ENCODE assay signal across 15 cellular contexts in the genomic region with DNA sequence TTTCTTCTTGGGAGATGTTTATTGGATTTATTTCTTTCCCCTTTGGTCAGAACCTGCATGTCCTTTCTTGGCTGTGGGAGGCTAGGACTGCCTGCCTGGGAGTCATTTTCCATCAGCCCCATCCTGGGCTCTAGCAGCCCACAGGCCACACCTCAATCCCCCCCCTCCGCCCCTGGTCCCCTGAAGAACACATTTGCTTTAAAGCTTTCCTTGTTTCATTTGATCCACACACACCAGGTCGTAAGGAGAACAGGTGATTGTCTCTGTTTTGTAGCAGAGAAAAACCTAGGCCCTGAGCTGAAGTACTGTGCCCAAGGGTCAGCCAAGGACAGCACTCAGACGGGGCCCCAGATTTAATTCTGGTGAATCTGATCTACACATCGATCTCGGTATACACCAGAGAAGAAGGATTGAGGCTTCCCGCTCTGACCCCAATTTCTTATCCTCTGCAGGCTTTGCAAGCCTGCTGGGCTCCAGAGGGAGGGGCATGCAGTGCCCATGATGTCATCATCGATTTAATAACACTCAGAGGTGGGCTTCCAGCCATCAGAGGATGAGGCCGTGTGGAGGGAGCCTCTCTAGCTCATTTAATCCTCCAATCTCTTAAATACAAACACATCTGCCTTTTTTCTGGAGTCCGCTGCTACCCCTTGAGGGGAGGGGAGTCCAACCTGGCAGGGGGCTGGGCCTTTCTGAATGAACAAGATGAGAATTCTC. TPM values are rescaled to one million over a fixed set of nuclear protein-coding genes. Genes with fewer than 3 reads are reported as not detected.
DNase-seq lines count a peak whose midpoint lies in the region; ATAC-seq and TF ChIP-seq lines count a peak whose summit lies in the region.
"Had no signal": no experiment of that assay in that cellular context is flagged by ENCODE, and none has a peak within 500 bp of the region (broad histone marks: within the 10 kb centered on the region; RNA-seq: fewer than 3 reads in every experiment).

No MANE protein-coding gene starts in this region.

- peaks cover 33% of the 10 kb centered on the region for H3K4me1 Mint-ChIP-seq in activated CD4-positive, alpha-beta T cell treated with anti-CD3 and anti-CD28 coated beads, Interleukin-2, amount 10 ng/mL, durations not matched to agents 7 days and 5 days
- H3K4me1 Mint-ChIP-seq in stimulated activated effector memory CD8-positive, alpha-beta T cell treated with anti-CD3 and anti-CD28 coated beads, Interleukin-12 subunit alpha, Interleukin-12 subunit beta, amount 100 ng/mL, for 72 hours, result peaks cover 33% of the 10 kb centered on the region

- H3K27ac ChIP-seq in OCI-LY3 (ENCODE audit: low read length) (no peak overlapping the region), dorsolateral prefrontal cortex (peak overlapping the region in 35 of 59 donors; percentile 1 to 96 (median 87)), thyroid gland (no peak overlapping the region)
- H3K27ac ChIP-seq: adrenal gland, GM23248 had no signal

- POLR2A ChIA-PET in activated CD4-positive, alpha-beta T cell treated with anti-CD3 and anti-CD28 coated beads, Interleukin-2, amount 10 ng/mL, durations not matched to agents 7 days and 5 days (lab: Charles Lee), result interaction anchor here (0.6 to 1.0 kb wide), 2 partner anchors 59 to 682 kb away, joined by 3 to 4 read pairs; no protein-coding TSS in a partner anchor

- peaks cover 13% of the 10 kb centered on the region for H4K20me1 ChIP-seq in OCI-LY3 (ENCODE audit: insufficient read depth, low read length)

- H3K36me3 Mint-ChIP-seq in activated CD4-positive, alpha-beta T cell treated with anti-CD3 and anti-CD28 coated beads, Interleukin-2, amount 10 ng/mL, durations not matched to agents 7 days and 5 days (ENCODE audit: low read depth), result peaks cover 8% of the 10 kb centered on the region
- H3K36me3 Mint-ChIP-seq in stimulated activated effector memory CD8-positive, alpha-beta T cell treated with anti-CD3 and anti-CD28 coated beads, Interleukin-12 subunit alpha, Interleukin-12 subunit beta, amount 100 ng/mL, for 72 hours, result no peaks in the 10 kb centered on the region

- H3K4me2 ChIP-seq in OCI-LY3 (ENCODE audit: low read length), result peak overlapping the region; percentile 95

- H3K9me3 ChIP-seq in OCI-LY3 (ENCODE audit: insufficient read depth, low read length), result no peaks in the 10 kb centered on the region
- H3K9me3 ChIP-seq in thyroid gland, result no peaks in the 10 kb centered on the region
- H3K9me3 ChIP-seq: adrenal gland had no signal

- peaks cover 36% of the 10 kb centered on the region for H3K79me2 ChIP-seq in OCI-LY3 (ENCODE audit: low read length)

- H3K27ac Mint-ChIP-seq in activated CD4-positive, alpha-beta T cell treated with anti-CD3 and anti-CD28 coated beads, Interleukin-2, amount 10 ng/mL, durations not matched to agents 7 days and 5 days, result peak overlapping the region; percentile 57
- H3K27ac Mint-ChIP-seq in stimulated activated effector memory CD8-positive, alpha-beta T cell treated with anti-CD3 and anti-CD28 coated beads, Interleukin-12 subunit alpha, Interleukin-12 subunit beta, amount 100 ng/mL, for 72 hours, result peak overlapping the region; percentile 79

- CTCF ChIA-PET in activated CD4-positive, alpha-beta T cell treated with anti-CD3 and anti-CD28 coated beads, Interleukin-2, amount 10 ng/mL, durations not matched to agents 7 days and 5 days (lab: Charles Lee), result no interaction called here

- H2AFZ ChIP-seq in OCI-LY3 (ENCODE audit: low read depth, low read length), result no peak overlapping the region
- H2AFZ ChIP-seq: GM23248 had no signal

- H3K27me3 ChIP-seq in OCI-LY3 (ENCODE audit: low read depth, low read length) (no peaks in the 10 kb centered on the region), dorsolateral prefrontal cortex (no peaks in the 10 kb centered on the region), thyroid gland (no peaks in the 10 kb centered on the region)
- H3K27me3 ChIP-seq: adrenal gland had no signal

- H3K4me3 Mint-ChIP-seq in activated CD4-positive, alpha-beta T cell treated with anti-CD3 and anti-CD28 coated beads, Interleukin-2, amount 10 ng/mL, durations not matched to agents 7 days and 5 days, result peak overlapping the region; percentile 53
- peak overlapping the region; percentile 96 for H3K4me3 Mint-ChIP-seq in stimulated activated effector memory CD8-positive, alpha-beta T cell treated with anti-CD3 and anti-CD28 coated beads, Interleukin-12 subunit alpha, Interleukin-12 subunit beta, amount 100 ng/mL, for 72 hours

- no peak for TF ChIP-seq POLR2A in thyroid gland (IDR thresholded peaks at IDR 0.05)

- H3K9me3 Mint-ChIP-seq in activated CD4-positive, alpha-beta T cell treated with anti-CD3 and anti-CD28 coated beads, Interleukin-2, amount 10 ng/mL, durations not matched to agents 7 days and 5 days, result no peaks in the 10 kb centered on the region
- H3K9me3 Mint-ChIP-seq in stimulated activated effector memory CD8-positive, alpha-beta T cell treated with anti-CD3 and anti-CD28 coated beads, Interleukin-12 subunit alpha, Interleukin-12 subunit beta, amount 100 ng/mL, for 72 hours, result no peaks in the 10 kb centered on the region

- 81 to 86% methylated on average over 9 of the region's 9 CpGs for WGBS in thyroid gland, 2 donors

- intact Hi-C loops in dorsolateral prefrontal cortex (cut with DNase I) (no loop called here), thyroid gland (cut with DNase I) (no loop called here)

- no peak for ATAC-seq in stimulated activated effector memory CD8-positive, alpha-beta T cell treated with anti-CD3 and anti-CD28 coated beads, Interleukin-12 subunit alpha, Interleukin-12 subunit beta, amount 100 ng/mL, for 72 hours
- ATAC-seq: left colon, Right ventricle myocardium inferior had no signal

- TF ChIP-seq CTCF in OCI-LY3 (IDR thresholded peaks at IDR 0.05; ENCODE audit: low read depth, low read length) (no peak), dorsolateral prefrontal cortex (IDR thresholded peaks at IDR 0.05 in 54 of 56, conservative IDR thresholded peaks at IDR 0.05 in 2 of 56; ENCODE audit: low read depth in 1 of 56, partially characterized antibody in 56 of 56) (no peak), thyroid gland (IDR thresholded peaks at IDR 0.05) (no peak)

- H3K4me1 ChIP-seq in OCI-LY3 (ENCODE audit: low read length) (peaks cover 32% of the 10 kb centered on the region), thyroid gland (peaks cover 13 to 19% of the 10 kb centered on the region in 2 donors)

- H3K36me3 ChIP-seq in OCI-LY3 (replicated peaks; ENCODE audit: low read depth, low read length) (no peaks in the 10 kb centered on the region), thyroid gland (no peaks in the 10 kb centered on the region)
- H3K36me3 ChIP-seq: adrenal gland had no signal

- peaks cover 5% of the 10 kb centered on the region for H3K27me3 Mint-ChIP-seq in activated CD4-positive, alpha-beta T cell treated with anti-CD3 and anti-CD28 coated beads, Interleukin-2, amount 10 ng/mL, durations not matched to agents 7 days and 5 days

- peak overlapping the region; percentile 96; the same call in 1 of the 2 replicates for H3K4me3 ChIP-seq in OCI-LY3 (ENCODE audit: low read length)
- H3K4me3 ChIP-seq in dorsolateral prefrontal cortex, result no peak overlapping the region
- no peak overlapping the region for H3K4me3 ChIP-seq in thyroid gland (replicated peaks in 1 of 3)
- H3K4me3 ChIP-seq: adrenal gland, GM23248 had no signal

- no peak for DNase-seq in activated CD4-positive, alpha-beta T cell treated with anti-CD3 and anti-CD28 coated beads, Interleukin-2, amount 10 ng/mL, durations not matched to agents 7 days and 5 days
- no peak for DNase-seq in activated CD4-positive, alpha-beta T cell treated with anti-CD3 and anti-CD28 coated beads, Interleukin-2, amount 50 U/mL, for 1 hour
- DNase-seq in dorsolateral prefrontal cortex (no peak), thyroid gland (no peak), NCI-H1436 (lab: John Stamatoyannopoulos, UW) (no peak), NCI-H446 treated with DMSO at 0.1 percent for 48 hours (lab: John Stamatoyannopoulos, UW) (no peak)
- DNase-seq in stimulated activated effector memory CD8-positive, alpha-beta T cell treated with anti-CD3 and anti-CD28 coated beads, Interleukin-12 subunit alpha, Interleukin-12 subunit beta, amount 100 ng/mL, for 72 hours (ENCODE audit: low spot score in 2 of 2), result peak in 1 of 2 donors; percentile 39
- DNase-seq: left colon; NCI-H2029; posterior cingulate gyrus; stimulated activated CD4-positive, alpha-beta T cell treated with anti-CD3 and anti-CD28 coated beads, Interleukin-2, amount 100 ng/mL, for 48 hours had no signal

- no peak overlapping the region for H3K9ac ChIP-seq in OCI-LY3 (ENCODE audit: low read length)
- H3K9ac ChIP-seq: GM23248 had no signal

RNA-seq across cellular contexts. Expression of gene CLN6, which starts 1.7 kb away (rescaled TPM):
- total RNA-seq in activated CD4-positive, alpha-beta T cell treated with anti-CD3 and anti-CD28 coated beads, Interleukin-2, amount 10 ng/mL, durations not matched to agents 7 days and 5 days, result 10 to 100 TPM; 57.6 to 61.9 TPM
- 10 to 100 TPM; 18.4 to 49.4 (median 29.8) TPM for total RNA-seq in dorsolateral prefrontal cortex
- 10 to 100 TPM; 24.8 to 34.3 (median 32.4) TPM for total RNA-seq in thyroid gland

RNA-seq across cellular contexts. Expression of gene CALML4, which starts 26.1 kb away (rescaled TPM):
- 10 to 100 TPM; 11.2 to 13.5 TPM for total RNA-seq in activated CD4-positive, alpha-beta T cell treated with anti-CD3 and anti-CD28 coated beads, Interleukin-2, amount 10 ng/mL, durations not matched to agents 7 days and 5 days
- 10 to 100 TPM in 1 of 120 experiments, 1 to 10 TPM in 119; 1.2 to 12.9 (median 4.6) TPM for total RNA-seq in dorsolateral prefrontal cortex
- total RNA-seq in thyroid gland, result 1 to 10 TPM; 3.0 to 5.1 (median 3.8) TPM

RNA-seq across cellular contexts. Expression of gene FEM1B, which starts 46.3 kb away (rescaled TPM):
- 10 to 100 TPM; 51.7 to 66.3 TPM for total RNA-seq in activated CD4-positive, alpha-beta T cell treated with anti-CD3 and anti-CD28 coated beads, Interleukin-2, amount 10 ng/mL, durations not matched to agents 7 days and 5 days
- total RNA-seq in dorsolateral prefrontal cortex (100 to 1,000 TPM in 62 of 120 experiments, 10 to 100 TPM in 58; 63.2 to 136 (median 101) TPM), thyroid gland (10 to 100 TPM; 43.2 to 60.4 (median 45.2) TPM)

Comparison
In these comparisons a context has a peak if more than half of its experiments do, and no peak if none do; other contexts are left out.
1. H3K27ac ChIP-seq: peak in dorsolateral prefrontal cortex (35 of 59); none in OCI-LY3 (single experiment) and thyroid gland (0 of 3).